8 cellular contexts compared by ENCODE assay signal in the genomic region with DNA sequence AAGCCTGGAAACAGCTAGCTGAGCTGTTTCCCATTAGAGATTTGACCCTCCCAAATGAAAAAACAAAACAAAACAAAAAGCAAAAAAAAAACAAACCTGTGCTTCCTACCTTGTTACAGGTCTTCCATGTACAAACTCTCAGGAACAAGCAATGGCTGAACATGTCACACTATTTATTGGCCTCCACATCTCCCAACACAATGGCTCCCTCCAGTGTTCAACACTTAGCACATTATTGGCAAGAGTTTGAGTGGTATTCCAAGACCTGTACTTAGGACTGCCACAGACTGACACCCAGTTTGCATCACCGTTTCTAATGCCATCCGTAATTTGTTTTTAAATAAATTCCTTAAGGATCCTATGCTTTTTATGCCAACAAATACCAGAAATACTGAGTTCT.
DNase-seq lines count a peak whose midpoint lies in the region; ATAC-seq, FAIRE-seq and TF ChIP-seq lines count a peak whose summit lies in the region.

No MANE protein-coding gene starts in this region.

- 24 to 37% (median 30%) methylated on average over 2 of the region's 2 CpGs for WGBS in heart left ventricle, 4 donors

- POLR2A ChIA-PET in activated CD8-positive, alpha-beta T cell treated with anti-CD3 and anti-CD28 coated beads for 36 hours (lab: Charles Lee), result no interaction called here
- POLR2A ChIA-PET in activated CD8-positive, alpha-beta T cell treated with anti-CD3 and anti-CD28 coated beads, Interleukin-2, amount 10 ng/mL, durations not matched to agents 7 days and 5 days (lab: Charles Lee), result no interaction called here

- H3K4me1 Mint-ChIP-seq in activated CD8-positive, alpha-beta T cell treated with anti-CD3 and anti-CD28 coated beads for 36 hours (ENCODE audit: low read depth), result no peaks in the 10 kb centered on the region
- no peaks in the 10 kb centered on the region for H3K4me1 Mint-ChIP-seq in activated CD8-positive, alpha-beta T cell treated with anti-CD3 and anti-CD28 coated beads, Interleukin-2, amount 10 ng/mL, durations not matched to agents 7 days and 5 days (ENCODE audit: low read depth)
- no peaks in the 10 kb centered on the region for H3K4me1 Mint-ChIP-seq in type B pancreatic cell (ENCODE audit: unreplicated experiment)

- H3K79me2 ChIP-seq in Karpas-422 (ENCODE audit: low read length), result no peaks in the 10 kb centered on the region

- H3K27ac Mint-ChIP-seq in activated CD8-positive, alpha-beta T cell treated with anti-CD3 and anti-CD28 coated beads for 36 hours, result no peak overlapping the region
- no peak overlapping the region for H3K27ac Mint-ChIP-seq in activated CD8-positive, alpha-beta T cell treated with anti-CD3 and anti-CD28 coated beads, Interleukin-2, amount 10 ng/mL, durations not matched to agents 7 days and 5 days
- H3K27ac Mint-ChIP-seq in type B pancreatic cell, result no peak overlapping the region

- H3K9me3 ChIP-seq in Karpas-422 (ENCODE audit: low read length), result no peaks in the 10 kb centered on the region
- H3K9me3 ChIP-seq in heart left ventricle, result no peaks in the 10 kb centered on the region

- TF ChIP-seq CTCF in activated CD8-positive, alpha-beta T cell treated with anti-CD3 and anti-CD28 coated beads for 36 hours (IDR thresholded peaks at IDR 0.05), result no peak
- peak in 11 of 12 donors; percentile 5 to 57 (median 34) for TF ChIP-seq CTCF in heart left ventricle (IDR thresholded peaks at IDR 0.05)
- TF ChIP-seq CTCF in type B pancreatic cell (conservative IDR thresholded peaks at IDR 0.05), result peak; percentile 77

- intact Hi-C loops in activated CD8-positive, alpha-beta T cell treated with anti-CD3 and anti-CD28 coated beads for 36 hours (cut with micrococcal nuclease), result no loop called here
- intact Hi-C loops in heart left ventricle (cut with DNase I), result loop anchor here (1.0 to 10.0 kb wide), 6 partner anchors 267 to 674 kb away; no protein-coding TSS in a partner anchor

- H2AFZ ChIP-seq in Karpas-422 (ENCODE audit: low read length), result no peak overlapping the region

- no peak overlapping the region for H3K4me2 ChIP-seq in Karpas-422 (ENCODE audit: low read depth, low read length, poor library complexity, severe bottlenecking)

- FAIRE-seq in RCC 7860 (lab: Jason Lieb, UNC), result no peak

- no peak for TF ChIP-seq POLR2A in heart left ventricle (IDR thresholded peaks at IDR 0.05)

- no peaks in the 10 kb centered on the region for H3K9me2 ChIP-seq in Karpas-422 (replicated peaks; ENCODE audit: insufficient read depth, low read length)

- H3K27ac ChIP-seq in Karpas-422 (ENCODE audit: low read length), result no peak overlapping the region
- no peak overlapping the region for H3K27ac ChIP-seq in heart left ventricle

- no peaks in the 10 kb centered on the region for H3K36me3 Mint-ChIP-seq in activated CD8-positive, alpha-beta T cell treated with anti-CD3 and anti-CD28 coated beads for 36 hours (ENCODE audit: low read depth)
- no peaks in the 10 kb centered on the region for H3K36me3 Mint-ChIP-seq in activated CD8-positive, alpha-beta T cell treated with anti-CD3 and anti-CD28 coated beads, Interleukin-2, amount 10 ng/mL, durations not matched to agents 7 days and 5 days (ENCODE audit: low read depth)
- H3K36me3 Mint-ChIP-seq in type B pancreatic cell, result no peaks in the 10 kb centered on the region

- H3K27me3 ChIP-seq in Karpas-422 (ENCODE audit: low read length), result no peaks in the 10 kb centered on the region
- H3K27me3 ChIP-seq in heart left ventricle, result no peaks in the 10 kb centered on the region

- no peak overlapping the region for H3K4me3 ChIP-seq in Karpas-422 (ENCODE audit: low read length)
- no peak overlapping the region for H3K4me3 ChIP-seq in heart left ventricle

- H4K20me1 ChIP-seq in Karpas-422 (ENCODE audit: insufficient read depth, low read depth, low read length), result no peaks in the 10 kb centered on the region

- no peaks in the 10 kb centered on the region for H3K27me3 Mint-ChIP-seq in activated CD8-positive, alpha-beta T cell treated with anti-CD3 and anti-CD28 coated beads for 36 hours
- H3K27me3 Mint-ChIP-seq in activated CD8-positive, alpha-beta T cell treated with anti-CD3 and anti-CD28 coated beads, Interleukin-2, amount 10 ng/mL, durations not matched to agents 7 days and 5 days (ENCODE audit: low read depth), result no peaks in the 10 kb centered on the region
- no peaks in the 10 kb centered on the region for H3K27me3 Mint-ChIP-seq in type B pancreatic cell

- no peaks in the 10 kb centered on the region for H3K9me3 Mint-ChIP-seq in activated CD8-positive, alpha-beta T cell treated with anti-CD3 and anti-CD28 coated beads for 36 hours
- no peaks in the 10 kb centered on the region for H3K9me3 Mint-ChIP-seq in activated CD8-positive, alpha-beta T cell treated with anti-CD3 and anti-CD28 coated beads, Interleukin-2, amount 10 ng/mL, durations not matched to agents 7 days and 5 days (ENCODE audit: insufficient read depth)
- no peaks in the 10 kb centered on the region for H3K9me3 Mint-ChIP-seq in type B pancreatic cell

- no peak overlapping the region for H3K4me3 Mint-ChIP-seq in activated CD8-positive, alpha-beta T cell treated with anti-CD3 and anti-CD28 coated beads for 36 hours
- no peak overlapping the region for H3K4me3 Mint-ChIP-seq in activated CD8-positive, alpha-beta T cell treated with anti-CD3 and anti-CD28 coated beads, Interleukin-2, amount 10 ng/mL, durations not matched to agents 7 days and 5 days
- H3K4me3 Mint-ChIP-seq in type B pancreatic cell, result no peak overlapping the region

- DNase-seq in activated CD8-positive, alpha-beta T cell treated with anti-CD3 and anti-CD28 coated beads for 36 hours, result peak; percentile 5
- DNase-seq in activated CD8-positive, alpha-beta T cell treated with anti-CD3 and anti-CD28 coated beads, Interleukin-2, amount 10 ng/mL, durations not matched to agents 7 days and 5 days, result no peak
- peak; percentile 71 for DNase-seq in Karpas-422
- peak; percentile 12 for DNase-seq in RCC 7860 (ENCODE audit: low spot score)
- DNase-seq in heart left ventricle, result peak in 2 of 5 donors; percentile 8 to 25
- no peak for DNase-seq in type B pancreatic cell (ENCODE audit: extremely low spot score, unreplicated experiment)
- no peak for DNase-seq in stimulated activated CD4-positive, alpha-beta T cell treated with anti-CD3 and anti-CD28 coated beads, Interleukin-4, amount 100 ng/mL, for 1 hour

- H3K4me1 ChIP-seq in Karpas-422 (ENCODE audit: low read length), result no peaks in the 10 kb centered on the region
- H3K4me1 ChIP-seq in heart left ventricle, result no peaks in the 10 kb centered on the region

- H3K36me3 ChIP-seq in Karpas-422 (ENCODE audit: insufficient read depth, low read length) (no peaks in the 10 kb centered on the region), heart left ventricle (no peaks in the 10 kb centered on the region)

- no peak overlapping the region for H3K9ac ChIP-seq in Karpas-422 (ENCODE audit: low read length)

- CTCF ChIA-PET in activated CD8-positive, alpha-beta T cell treated with anti-CD3 and anti-CD28 coated beads for 36 hours (lab: Charles Lee), result interaction anchor here (0.6 to 1.4 kb wide), 2 partner anchors 17 to 350 kb away, joined by 3 to 4 read pairs; no protein-coding TSS in a partner anchor
- CTCF ChIA-PET in activated CD8-positive, alpha-beta T cell treated with anti-CD3 and anti-CD28 coated beads, Interleukin-2, amount 10 ng/mL, durations not matched to agents 7 days and 5 days (lab: Charles Lee), result interaction anchor here (1.0 kb wide), 1 partner anchor 685 kb away, joined by 3 read pairs; no protein-coding TSS in a partner anchor

- no peak for ATAC-seq in activated CD8-positive, alpha-beta T cell treated with anti-CD3 and anti-CD28 coated beads for 36 hours
- ATAC-seq in activated CD8-positive, alpha-beta T cell treated with anti-CD3 and anti-CD28 coated beads, Interleukin-2, amount 10 ng/mL, durations not matched to agents 7 days and 5 days, result no peak
- ATAC-seq in heart left ventricle (peak in 3 of 4 donors; percentile 67 to 85 (median 74)), HG03571 (IDR thresholded peaks at IDR 0.05; ENCODE audit: unreplicated experiment) (no peak)

Comparison
In these comparisons a context has a peak if more than half of its experiments do, and no peak if none do; other contexts are left out.
1. DNase-seq: peak in activated CD8-positive, alpha-beta T cell treated with anti-CD3 and anti-CD28 coated beads for 36 hours (single experiment), Karpas-422 (single experiment) and RCC 7860 (single experiment); none in activated CD8-positive, alpha-beta T cell treated with anti-CD3 and anti-CD28 coated beads, Interleukin-2, amount 10 ng/mL, durations not matched to agents 7 days and 5 days (single experiment), type B pancreatic cell (single experiment) and stimulated activated CD4-positive, alpha-beta T cell treated with anti-CD3 and anti-CD28 coated beads, Interleukin-4, amount 100 ng/mL, for 1 hour (single experiment).
2. ATAC-seq: peak in heart left ventricle (3 of 4); none in activated CD8-positive, alpha-beta T cell treated with anti-CD3 and anti-CD28 coated beads for 36 hours (single experiment), activated CD8-positive, alpha-beta T cell treated with anti-CD3 and anti-CD28 coated beads, Interleukin-2, amount 10 ng/mL, durations not matched to agents 7 days and 5 days (single experiment) and HG03571 (single experiment).